ENCODE assay signal across 8 cellular contexts in the genomic region with DNA sequence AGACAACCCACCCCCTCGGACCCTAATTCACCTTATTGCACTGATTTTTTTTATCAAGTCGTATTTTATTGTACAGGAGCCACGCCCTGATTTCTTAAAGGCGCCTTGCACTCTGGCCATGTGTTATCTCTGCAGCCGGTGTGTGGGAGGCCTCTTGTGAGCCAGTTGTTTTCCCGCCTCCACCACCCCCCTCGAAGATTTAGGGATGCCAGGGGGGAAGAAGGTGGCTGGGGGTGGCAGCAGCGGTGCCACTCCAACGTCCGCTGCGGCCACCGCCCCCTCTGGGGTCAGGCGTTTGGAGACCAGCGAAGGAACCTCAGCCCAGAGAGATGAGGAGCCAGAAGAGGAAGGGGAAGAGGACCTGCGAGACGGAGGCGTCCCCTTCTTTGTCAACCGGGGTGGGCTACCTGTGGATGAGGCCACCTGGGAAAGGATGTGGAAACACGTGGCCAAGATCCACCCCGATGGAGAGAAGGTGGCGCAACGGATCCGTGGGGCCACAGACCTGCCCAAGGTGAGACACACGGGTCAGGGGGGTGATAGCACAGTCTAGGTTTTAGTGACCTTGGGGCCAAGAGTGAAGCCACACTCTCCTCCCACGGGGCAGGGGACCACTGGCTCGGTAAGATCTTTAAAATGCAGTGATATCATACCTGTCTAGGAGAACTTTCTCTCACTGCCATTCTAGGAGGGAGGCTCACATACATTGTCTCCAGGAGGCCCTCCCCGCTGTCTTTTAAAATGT. TPM values are rescaled to one million over a fixed set of nuclear protein-coding genes. Genes with fewer than 3 reads are reported as not detected.
DNase-seq lines count a peak whose midpoint lies in the region; ATAC-seq and TF ChIP-seq lines count a peak whose summit lies in the region.

No MANE protein-coding gene starts in this region.

- CTCF ChIA-PET in Panc1 (lab: Charles Lee): no interaction called here

- H3K4me3 Mint-ChIP-seq in nephron: peak overlapping the region; percentile 95 to 99 (median 97)

- in situ Hi-C loops in Panc1 (cut with HindIII; ENCODE audit: low pct_unique_long_range_greater_than_20kb, low sequenced_read_pairs): no loop called here

- POLR2A ChIA-PET in Panc1 (lab: Charles Lee): no interaction called here

- no peak for DNase-seq in BE2C
- no peak for DNase-seq in Panc1 (ENCODE audit: low read depth, low spot score)
- DNase-seq in AG20443 (ENCODE audit: low spot score): no peak
- no peak for DNase-seq in NCI-H2029 treated with DMSO at 0.1 percent for 48 hours (lab: John Stamatoyannopoulos, UW)

- H3K27me3 Mint-ChIP-seq in nephron (ENCODE audit: low read depth): peaks cover 3% of the 10 kb centered on the region

- H3K27me3 ChIP-seq in BE2C (peaks cover 10% of the 10 kb centered on the region), Panc1 (ENCODE audit: control insufficient read depth, insufficient read depth, low read length) (no peaks in the 10 kb centered on the region), esophagus (ENCODE audit: control insufficient read depth in 1 of 2, insufficient read depth in 2 of 2, low read length in 2 of 2) (no peaks in the 10 kb centered on the region)

- H3K9me3 Mint-ChIP-seq in nephron: no peaks in the 10 kb centered on the region

- H3K36me3 ChIP-seq in BE2C: no peaks in the 10 kb centered on the region
- H3K36me3 ChIP-seq in Panc1 (ENCODE audit: control insufficient read depth, insufficient read depth, low read length): no peaks in the 10 kb centered on the region; the same call in 1 of the 2 replicates
- H3K36me3 ChIP-seq in esophagus (ENCODE audit: control insufficient read depth in 2 of 2, insufficient read depth in 2 of 2, low read length in 1 of 2): no peaks in the 10 kb centered on the region

- H3K27ac Mint-ChIP-seq in nephron: peak overlapping the region; percentile 86 to 97 (median 90)

- TF ChIP-seq CTCF in BE2C (IDR thresholded peaks at IDR 0.05; ENCODE audit: low read depth, low read length): no peak
- no peak for TF ChIP-seq CTCF in Panc1 (IDR thresholded peaks at IDR 0.05)
- TF ChIP-seq CTCF in nephron (IDR thresholded peaks at IDR 0.05; ENCODE audit: unreplicated experiment in 3 of 3): no peak

- H3K9me3 ChIP-seq in BE2C (no peaks in the 10 kb centered on the region), Panc1 (ENCODE audit: control insufficient read depth, insufficient read depth, low read depth, low read length) (no peaks in the 10 kb centered on the region), esophagus (ENCODE audit: control insufficient read depth in 2 of 2, insufficient read depth in 1 of 2, low read depth in 1 of 2, low read length in 1 of 2) (no peaks in the 10 kb centered on the region)

- WGBS in esophagus, 2 donors: 51% methylated on average over 27 of the region's 27 CpGs

- H3K4me1 ChIP-seq in BE2C (peaks cover under 1% of the 10 kb centered on the region), Panc1 (ENCODE audit: control insufficient read depth, insufficient read depth, low read length) (no peaks in the 10 kb centered on the region), esophagus (ENCODE audit: control insufficient read depth in 2 of 2, insufficient read depth in 2 of 2, low read length in 1 of 2) (peaks cover 0 to 3% of the 10 kb centered on the region in 2 donors)

- H3K36me3 Mint-ChIP-seq in nephron (ENCODE audit: low read depth): peaks cover 3% of the 10 kb centered on the region

- no TSS peak for BruUV-seq in Panc1 (replicated peaks; lab: Mats Ljungman, UMichigan)

- H3K4me3 ChIP-seq in BE2C (ENCODE audit: low read depth, low read length) (peak overlapping the region; percentile 71), Panc1 (ENCODE audit: low read depth in 2 of 2, low read length in 2 of 2) (peak overlapping the region; percentile 51 to 52), esophagus (ENCODE audit: low read depth in 1 of 2, low read length in 2 of 2) (peak overlapping the region; percentile 53 to 74)

- peaks cover 53% of the 10 kb centered on the region for H3K4me1 Mint-ChIP-seq in nephron

- H3K27ac ChIP-seq in Panc1 (ENCODE audit: low read length): no peak overlapping the region
- H3K27ac ChIP-seq in esophagus (ENCODE audit: low read depth in 2 of 2, low read length in 1 of 2): no peak overlapping the region

- ATAC-seq in Panc1 (no peak), GM19452 (IDR thresholded peaks at IDR 0.05; ENCODE audit: unreplicated experiment) (no peak), GM21390 (IDR thresholded peaks at IDR 0.05; ENCODE audit: unreplicated experiment) (no peak)

- intact Hi-C loops in Panc1 (cut with micrococcal nuclease; ENCODE audit: unreplicated experiment): no loop called here

RNA-seq across cellular contexts. Expression of a gene that starts 1.5 kb away (rescaled TPM):
- polyA plus RNA-seq in BE2C (2012; ENCODE audit: insufficient read depth, insufficient read length, low read depth): 38.5 TPM
- total RNA-seq in Panc1 (2021; ENCODE audit: unreplicated experiment): 5.2 TPM
- polyA plus RNA-seq in Panc1 (2012; ENCODE audit: insufficient read length): 5.3 TPM
- polyA plus RNA-seq in esophagus: 1 to 10 TPM; 1.9 to 2.4 TPM

RNA-seq across cellular contexts. Expression of a gene that starts 49.9 kb away (rescaled TPM):
- polyA plus RNA-seq in BE2C (2012; ENCODE audit: insufficient read depth, insufficient read length, low read depth): 23.5 TPM
- 19.1 TPM for total RNA-seq in Panc1 (2021; ENCODE audit: unreplicated experiment)
- polyA plus RNA-seq in Panc1 (2012; ENCODE audit: insufficient read length): 15.3 TPM
- polyA plus RNA-seq in esophagus: 1 to 10 TPM; 3.7 to 5.1 TPM
